ENCODE assay signal across 13 cellular contexts in the genomic region with DNA sequence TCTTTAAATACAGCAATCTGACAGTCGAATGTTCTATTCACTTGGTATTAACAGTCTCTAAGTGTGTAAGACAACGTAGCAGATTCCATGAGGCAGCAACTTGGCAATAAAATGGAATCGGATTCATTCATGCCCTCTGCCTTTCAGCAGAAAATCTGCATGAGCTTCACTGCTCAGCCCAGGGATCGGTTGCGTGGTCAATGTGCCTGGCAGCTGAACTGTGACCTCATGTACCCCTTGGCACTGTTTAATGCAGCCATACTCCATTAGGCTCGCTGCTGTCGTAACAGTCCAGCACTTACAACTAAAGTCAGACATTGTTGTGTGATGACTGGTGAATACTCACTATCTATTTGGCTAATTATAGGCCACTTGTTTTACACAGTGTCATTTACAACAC. TPM values are rescaled to one million over a fixed set of nuclear protein-coding genes. Genes with fewer than 3 reads are reported as not detected.
A peak's percentile ranks its signal among the peaks of the same experiment; 100 is the strongest.
DNase-seq lines count a peak whose midpoint lies in the region; ATAC-seq, FAIRE-seq and TF ChIP-seq lines count a peak whose summit lies in the region.
"Had no signal": no experiment of that assay in that cellular context is flagged by ENCODE, and none has a peak within 500 bp of the region (broad histone marks: within the 10 kb centered on the region; RNA-seq: fewer than 3 reads in every experiment).

No MANE protein-coding gene starts in this region.

- no peaks in the 10 kb centered on the region for H3K36me3 Mint-ChIP-seq in naive thymus-derived CD8-positive, alpha-beta T cell

- FAIRE-seq in urothelium cell line (lab: Jason Lieb, UNC) = peak; percentile 98
- FAIRE-seq: GM18507 had no signal

- TF ChIP-seq CTCF in GM10248 (IDR thresholded peaks at IDR 0.05; ENCODE audit: control extremely low read depth, extremely low read depth, low read depth, missing control alignments) = no peak

- H3K27me3 Mint-ChIP-seq in naive thymus-derived CD8-positive, alpha-beta T cell = peaks cover 0 to 4% (median 0%) of the 10 kb centered on the region in 5 donors

- no peak overlapping the region for H3K4me3 Mint-ChIP-seq in naive thymus-derived CD8-positive, alpha-beta T cell
- H3K4me3 Mint-ChIP-seq: activated T-cell treated with anti-CD3 and anti-CD28 coated beads, Interleukin-2, amount 50 U/mL, for 72 hours had no signal

- intact Hi-C loops in Right ventricle myocardium inferior (cut with DNase I) = no loop called here
- intact Hi-C loops in cardiac septum (cut with DNase I) = no loop called here

- CTCF ChIA-PET in GM10248 (lab: Yijun Ruan, JAX) = no interaction called here

- POLR2A ChIA-PET in GM10248 (lab: Yijun Ruan, JAX) = no interaction called here
- POLR2A ChIA-PET in naive thymus-derived CD8-positive, alpha-beta T cell (lab: Charles Lee) = no interaction called here

- ATAC-seq in Right ventricle myocardium inferior = peak; percentile 85
- no peak for ATAC-seq in naive thymus-derived CD8-positive, alpha-beta T cell
- ATAC-seq: activated T-cell treated with anti-CD3 and anti-CD28 coated beads, Interleukin-2, amount 50 U/mL, for 72 hours had no signal

- no peak overlapping the region for H3K27ac Mint-ChIP-seq in naive thymus-derived CD8-positive, alpha-beta T cell
- H3K27ac Mint-ChIP-seq: activated T-cell treated with anti-CD3 and anti-CD28 coated beads, Interleukin-2, amount 50 U/mL, for 72 hours had no signal

- H3K9me3 Mint-ChIP-seq in naive thymus-derived CD8-positive, alpha-beta T cell = peaks cover 0 to 4% (median 0%) of the 10 kb centered on the region in 9 donors
- H3K9me3 Mint-ChIP-seq: activated T-cell treated with anti-CD3 and anti-CD28 coated beads, Interleukin-2, amount 50 U/mL, for 72 hours had no signal

- DNase-seq in Right ventricle myocardium inferior (ENCODE audit: missing footprints) (no peak), cardiac septum (ENCODE audit: low spot score) (no peak), SHP77 (lab: John Stamatoyannopoulos, UW) (peak; percentile 60 to 78), iris pigment epithelial cell (ENCODE audit: low read depth) (peak; percentile 7), urothelium cell line (ENCODE audit: low spot score) (peak; percentile 60), GM10248 (ENCODE audit: extremely low spot score) (no peak), midbrain (lab: John Stamatoyannopoulos, UW) (no peak)
- no peak for DNase-seq in naive thymus-derived CD8-positive, alpha-beta T cell
- DNase-seq: activated CD4-positive, alpha-beta T cell treated with anti-CD3 and anti-CD28 coated beads for 4 hours; activated T-cell treated with anti-CD3 and anti-CD28 coated beads, Interleukin-2, amount 50 U/mL, for 72 hours; Kasumi-1; NCI-H82 had no signal

- H3K4me1 Mint-ChIP-seq in naive thymus-derived CD8-positive, alpha-beta T cell = no peaks in the 10 kb centered on the region

RNA-seq across cellular contexts. Expression of a gene that starts 17.7 kb away (rescaled TPM):
- total RNA-seq in Right ventricle myocardium inferior = 0.05 TPM
- 0.19 TPM for total RNA-seq in cardiac septum
- total RNA-seq in naive thymus-derived CD8-positive, alpha-beta T cell = under 1 TPM; 0.83 to 0.88 TPM
- not detected for polyA plus RNA-seq in naive thymus-derived CD8-positive, alpha-beta T cell
- total RNA-seq: activated T-cell treated with anti-CD3 and anti-CD28 coated beads, Interleukin-2, amount 50 U/mL, for 72 hours had no signal

Comparison
In these comparisons a context has a peak if more than half of its experiments do, and no peak if none do; other contexts are left out.
1. DNase-seq: peak in SHP77 (2 of 2), iris pigment epithelial cell (single experiment) and urothelium cell line (single experiment); none in Right ventricle myocardium inferior (single experiment), cardiac septum (single experiment), GM10248 (single experiment), midbrain (single experiment) and naive thymus-derived CD8-positive, alpha-beta T cell (0 of 10).